16 cellular contexts compared by ENCODE assay signal in genomic region chr3:97950360-97950759, GRCh38. TPM values are rescaled to one million over a fixed set of nuclear protein-coding genes. Genes with fewer than 3 reads are reported as not detected.
DNase-seq lines count a peak whose midpoint lies in the region; ATAC-seq and TF ChIP-seq lines count a peak whose summit lies in the region.
"Had no signal": no experiment of that assay in that cellular context is flagged by ENCODE, and none has a peak within 500 bp of the region (broad histone marks: within the 10 kb centered on the region; RNA-seq: fewer than 3 reads in every experiment).

No MANE protein-coding gene starts in this region.

- TF ChIP-seq CTCF in gastrocnemius medialis (IDR thresholded peaks at IDR 0.05 in 4 of 5, conservative IDR thresholded peaks at IDR 0.05 in 1 of 5) (no peak), adrenal gland (IDR thresholded peaks at IDR 0.05) (no peak)

- H3K9me3 Mint-ChIP-seq in activated CD4-positive, alpha-beta T cell treated with anti-CD3 and anti-CD28 coated beads, Interleukin-2, amount 10 ng/mL, durations not matched to agents 24 days and 14 days, result no peaks in the 10 kb centered on the region
- H3K9me3 Mint-ChIP-seq: CD4-positive, alpha-beta T cell had no signal

- H3K36me3 ChIP-seq in gastrocnemius medialis (peaks cover 0 to 80% of the 10 kb centered on the region in 2 donors), adrenal gland (replicated peaks in 1 of 2) (peaks cover 0 to 52% of the 10 kb centered on the region in 2 donors)

- no peaks in the 10 kb centered on the region for H3K27me3 Mint-ChIP-seq in activated CD4-positive, alpha-beta T cell treated with anti-CD3 and anti-CD28 coated beads, Interleukin-2, amount 10 ng/mL, durations not matched to agents 24 days and 14 days
- H3K27me3 Mint-ChIP-seq: CD4-positive, alpha-beta T cell had no signal

- peak overlapping the region; percentile 12 for H3K27ac Mint-ChIP-seq in activated CD4-positive, alpha-beta T cell treated with anti-CD3 and anti-CD28 coated beads, Interleukin-2, amount 10 ng/mL, durations not matched to agents 24 days and 14 days
- H3K27ac Mint-ChIP-seq: CD4-positive, alpha-beta T cell had no signal

- no peak overlapping the region for H3K4me3 Mint-ChIP-seq in activated CD4-positive, alpha-beta T cell treated with anti-CD3 and anti-CD28 coated beads, Interleukin-2, amount 10 ng/mL, durations not matched to agents 24 days and 14 days
- H3K4me3 Mint-ChIP-seq: CD4-positive, alpha-beta T cell had no signal

- intact Hi-C loops in activated CD4-positive, alpha-beta T cell treated with anti-CD3 and anti-CD28 coated beads, Interleukin-2, amount 10 ng/mL, durations not matched to agents 24 days and 14 days (cut with micrococcal nuclease), result no loop called here
- intact Hi-C loops in gastrocnemius medialis (cut with DNase I; ENCODE audit: low total_unique reads) (loop anchor here (10.0 kb wide), 1 partner anchor 1864 kb away; the partner anchor contains the start of gene CMSS1), adrenal gland (cut with DNase I) (no loop called here)

- H3K4me1 Mint-ChIP-seq in activated CD4-positive, alpha-beta T cell treated with anti-CD3 and anti-CD28 coated beads, Interleukin-2, amount 10 ng/mL, durations not matched to agents 24 days and 14 days, result peaks cover 16% of the 10 kb centered on the region

- peaks cover 6 to 8% of the 10 kb centered on the region in 2 donors for H3K4me1 ChIP-seq in gastrocnemius medialis
- H3K4me1 ChIP-seq in adrenal gland (replicated peaks in 1 of 2), result peaks cover 0 to 11% of the 10 kb centered on the region in 2 donors

- H3K27me3 ChIP-seq in gastrocnemius medialis, result no peaks in the 10 kb centered on the region
- no peaks in the 10 kb centered on the region for H3K27me3 ChIP-seq in adrenal gland
- H3K27me3 ChIP-seq: BLaER1 treated with 17β-estradiol and CSF1 and Interleukin-3, amounts not matched to agents 10 nM and 100 nM had no signal

- in situ Hi-C loops in gastrocnemius medialis (cut with MboI; ENCODE audit: low sequenced_read_pairs in 4 of 4), result loop anchor here in 1 of 4 donors (10.0 kb wide), 1 partner anchor 64 kb away; no protein-coding TSS in a partner anchor

- no peak for ATAC-seq in gastrocnemius medialis

- H3K9me3 ChIP-seq in gastrocnemius medialis (no peaks in the 10 kb centered on the region), adrenal gland (replicated peaks in 1 of 3) (no peaks in the 10 kb centered on the region)
- H3K9me3 ChIP-seq: BLaER1 treated with 17β-estradiol and CSF1 and Interleukin-3, amounts not matched to agents 10 nM and 100 nM had no signal

- peaks cover 82% of the 10 kb centered on the region for H3K36me3 Mint-ChIP-seq in activated CD4-positive, alpha-beta T cell treated with anti-CD3 and anti-CD28 coated beads, Interleukin-2, amount 10 ng/mL, durations not matched to agents 24 days and 14 days (ENCODE audit: low read depth)

- DNase-seq in activated CD4-positive, alpha-beta T cell treated with anti-CD3 and anti-CD28 coated beads, Interleukin-2, amount 10 ng/mL, durations not matched to agents 24 days and 14 days, result no peak
- no peak for DNase-seq in activated CD4-positive, alpha-beta T cell treated with anti-CD3 and anti-CD28 coated beads, Interleukin-2, amount 50 U/mL, for 48 hours
- DNase-seq in Ammon's horn (ENCODE audit: low spot score) (peak; percentile 59), SK-N-DZ (ENCODE audit: low spot score) (peak; percentile 75), gastrocnemius medialis (no peak), AG20443 (ENCODE audit: low spot score) (no peak), adrenal gland (no peak)
- DNase-seq: CD4-positive, alpha-beta T cell; IMR-90; KG1; MM.1S; NCI-H2029; NCI-H526; OCI-M1; SIG-M5 had no signal

- 87 to 95% (median 92%) methylated on average over 3 of the region's 3 CpGs for WGBS in adrenal gland, 4 donors

- TF ChIP-seq POLR2A in gastrocnemius medialis (IDR thresholded peaks at IDR 0.05) (no peak), adrenal gland (IDR thresholded peaks at IDR 0.05) (no peak)

- H3K27ac ChIP-seq in gastrocnemius medialis (peak overlapping the region in 3 of 4 donors; percentile 11 to 89 (median 20)), adrenal gland (no peak overlapping the region)
- H3K27ac ChIP-seq: BLaER1 treated with 17β-estradiol and CSF1 and Interleukin-3, amounts not matched to agents 10 nM and 100 nM had no signal

- H3K4me3 ChIP-seq in gastrocnemius medialis, result no peak overlapping the region
- no peak overlapping the region for H3K4me3 ChIP-seq in adrenal gland
- H3K4me3 ChIP-seq: BLaER1 treated with 17β-estradiol and CSF1 and Interleukin-3, amounts not matched to agents 10 nM and 100 nM had no signal

RNA-seq across cellular contexts. Expression of gene RIOX2, which starts 21.9 kb away (rescaled TPM):
- 84.1 and 87.7 TPM in 2 replicates for total RNA-seq in activated CD4-positive, alpha-beta T cell treated with anti-CD3 and anti-CD28 coated beads, Interleukin-2, amount 10 ng/mL, durations not matched to agents 24 days and 14 days
- polyA plus RNA-seq in SK-N-DZ (2014; cell fraction: cytosol; rRNA removed), result 31.5 and 33.3 TPM in 2 replicates
- 36.3 and 41.5 TPM in 2 replicates for polyA plus RNA-seq in SK-N-DZ (2014; cell fraction: nucleus; rRNA removed)
- total RNA-seq in gastrocnemius medialis (10 to 100 TPM; 27.4 to 57.3 (median 49.6) TPM), adrenal gland (10 to 100 TPM in 7 of 8 donors, 1 to 10 TPM in 1; 8.4 to 27.9 (median 19.5) TPM)
- 10 to 100 TPM in 2 of 3 donors, 1 to 10 TPM in 1; 10.0 to 48.0 (median 12.8) TPM for polyA plus RNA-seq in adrenal gland

Comparison
In these comparisons a context has a peak if more than half of its experiments do, and no peak if none do; other contexts are left out.
1. DNase-seq: peak in Ammon's horn (single experiment) and SK-N-DZ (single experiment); none in activated CD4-positive, alpha-beta T cell treated with anti-CD3 and anti-CD28 coated beads, Interleukin-2, amount 10 ng/mL, durations not matched to agents 24 days and 14 days (single experiment), activated CD4-positive, alpha-beta T cell treated with anti-CD3 and anti-CD28 coated beads, Interleukin-2, amount 50 U/mL, for 48 hours (0 of 2), gastrocnemius medialis (0 of 2), AG20443 (single experiment) and adrenal gland (0 of 7).
2. H3K27ac ChIP-seq: peak in gastrocnemius medialis (3 of 4); none in adrenal gland (0 of 5).